In the genomic region with DNA sequence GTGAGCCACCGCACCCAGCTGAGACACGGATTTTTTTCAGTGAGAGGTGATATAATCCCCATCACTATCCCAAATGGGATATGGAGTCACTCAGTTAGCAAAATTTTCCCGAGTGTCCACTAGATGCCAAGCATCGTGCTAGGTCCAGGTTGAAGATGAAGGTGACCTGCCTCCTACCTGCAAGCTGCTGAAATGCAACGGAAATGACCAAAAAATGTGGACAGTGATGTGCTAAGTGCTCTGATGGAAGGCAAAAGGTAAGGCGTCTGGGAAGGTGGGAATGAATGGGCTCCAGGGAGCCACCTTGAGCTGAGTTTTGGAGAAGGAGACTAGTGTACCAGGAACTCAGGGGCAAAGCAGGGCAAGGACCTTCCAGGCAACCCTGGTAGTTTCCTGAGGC, we compare ENCODE assay signal across 1 cellular context.
TF ChIP-seq lines count a peak whose summit lies in the region.

No MANE protein-coding gene starts in this region.

TF ChIP-seq in HepG2, 621 proteins besides CTCF, POLR2A, EP300 and RAD21 (continued from another document):
- TF ChIP-seq THAP9 (CRISPR knock-in tag; IDR thresholded peaks at IDR 0.05; ENCODE audit: borderline replicate concordance), result no peak
- TF ChIP-seq ZNF34 (CRISPR knock-in tag; IDR thresholded peaks at IDR 0.05; ENCODE audit: borderline replicate concordance), result no peak
- TF ChIP-seq, protein P1, sequence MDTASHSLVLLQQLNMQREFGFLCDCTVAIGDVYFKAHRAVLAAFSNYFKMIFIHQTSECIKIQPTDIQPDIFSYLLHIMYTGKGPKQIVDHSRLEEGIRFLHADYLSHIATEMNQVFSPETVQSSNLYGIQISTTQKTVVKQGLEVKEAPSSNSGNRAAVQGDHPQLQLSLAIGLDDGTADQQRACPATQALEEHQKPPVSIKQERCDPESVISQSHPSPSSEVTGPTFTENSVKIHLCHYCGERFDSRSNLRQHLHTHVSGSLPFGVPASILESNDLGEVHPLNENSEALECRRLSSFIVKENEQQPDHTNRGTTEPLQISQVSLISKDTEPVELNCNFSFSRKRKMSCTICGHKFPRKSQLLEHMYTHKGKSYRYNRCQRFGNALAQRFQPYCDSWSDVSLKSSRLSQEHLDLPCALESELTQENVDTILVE (CRISPR knock-in tag; IDR thresholded peaks at IDR 0.05), result no peak
- TF ChIP-seq ZNF281 (CRISPR knock-in tag; IDR thresholded peaks at IDR 0.05; ENCODE audit: borderline replicate concordance), result no peak
- no peak for TF ChIP-seq MAX (IDR thresholded peaks at IDR 0.05)
- TF ChIP-seq PPARG (CRISPR knock-in tag; conservative IDR thresholded peaks at IDR 0.05), result no peak
- no peak for TF ChIP-seq MAFF (IDR thresholded peaks at IDR 0.05; ENCODE audit: low read depth, low read length)
- TF ChIP-seq CBX5 (CRISPR knock-in tag; IDR thresholded peaks at IDR 0.05; ENCODE audit: borderline replicate concordance), result no peak
